Comparison of ENCODE assay signal across 8 cellular contexts in the genomic region with DNA sequence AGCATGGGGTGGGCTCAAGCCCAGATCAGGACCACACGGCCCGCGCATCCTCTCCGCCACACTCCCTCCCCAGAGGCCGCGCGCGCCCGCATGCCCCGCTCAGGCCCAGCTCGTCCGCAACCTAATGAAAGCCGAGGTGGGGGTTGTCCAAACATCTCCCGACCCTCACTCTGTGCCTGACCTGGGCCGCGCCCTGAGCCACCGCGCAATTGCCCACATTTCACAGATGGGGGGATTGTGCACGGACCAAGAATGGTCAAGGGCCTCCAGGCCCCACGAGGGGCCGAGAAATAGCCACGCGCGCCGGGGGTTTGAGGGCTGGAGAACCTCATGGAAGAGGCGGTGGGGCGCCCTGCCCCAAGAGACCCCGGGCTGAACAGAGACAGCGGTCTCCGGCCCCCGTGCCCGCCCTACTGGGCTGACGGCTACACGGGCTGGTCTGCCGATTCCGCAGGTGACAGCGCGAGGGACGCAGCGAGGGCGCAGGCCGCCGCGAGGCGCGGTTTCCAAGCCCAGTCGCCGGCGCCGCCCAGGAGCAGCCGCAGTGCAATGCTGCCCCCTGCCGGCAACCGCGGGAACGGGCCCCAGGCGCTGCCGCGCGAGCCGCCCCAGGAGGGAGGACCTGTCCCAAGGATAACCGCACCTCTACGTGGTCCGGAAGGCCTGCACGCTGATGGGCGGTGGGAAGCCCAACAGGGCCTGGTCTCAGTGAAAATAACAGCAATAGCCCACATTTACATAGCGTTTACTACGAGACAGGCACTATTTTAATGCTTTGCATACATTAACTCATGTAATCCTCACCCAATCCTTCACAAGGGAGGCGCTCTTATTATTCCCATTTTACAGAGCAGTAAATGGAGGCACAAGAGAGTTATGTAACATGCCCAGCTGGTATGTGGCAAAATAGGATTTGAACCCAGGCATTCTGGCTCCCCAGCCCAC. TPM values are rescaled to one million over a fixed set of nuclear protein-coding genes. Genes with fewer than 3 reads are reported as not detected.
DNase-seq lines count a peak whose midpoint lies in the region; ATAC-seq and TF ChIP-seq lines count a peak whose summit lies in the region.

No MANE protein-coding gene starts in this region.

- DNase-seq in NCI-H146 (lab: John Stamatoyannopoulos, UW) (peak; percentile 74), cerebellar cortex (ENCODE audit: low spot score) (peak; percentile 45), left lobe of liver (ENCODE audit: low spot score) (peak; percentile 85)
- DNase-seq in activated CD4-positive, alpha-beta T cell treated with anti-CD3 and anti-CD28 coated beads for 1 hour, result peak; percentile 74
- peak; percentile 65 to 80 (median 73) for DNase-seq in stimulated activated CD4-positive, alpha-beta T cell treated with anti-CD3 and anti-CD28 coated beads, TNF-alpha, amount 100 ng/mL, for 24 hours (ENCODE audit: low read depth in 3 of 3)

- no peak overlapping the region for H3K27ac ChIP-seq in 22Rv1

- ATAC-seq in HG02678 (IDR thresholded peaks at IDR 0.05; ENCODE audit: unreplicated experiment) (peak; percentile 97), left lobe of liver (peak; percentile 100)

- H3K4me3 ChIP-seq in GM12875 (ENCODE audit: low read depth, low read length), result no peak overlapping the region

- TF ChIP-seq CTCF in 22Rv1 (IDR thresholded peaks at IDR 0.05) (peak; percentile 97), GM12875 (IDR thresholded peaks at IDR 0.05; ENCODE audit: borderline replicate concordance, insufficient read depth, low read depth, low read length) (peak; percentile 99)

RNA-seq across cellular contexts. Expression of a gene that starts 10.5 kb away (rescaled TPM):
- 0.58 TPM for total RNA-seq in left lobe of liver
